ENCODE assay signal across 35 cellular contexts in the genomic region with DNA sequence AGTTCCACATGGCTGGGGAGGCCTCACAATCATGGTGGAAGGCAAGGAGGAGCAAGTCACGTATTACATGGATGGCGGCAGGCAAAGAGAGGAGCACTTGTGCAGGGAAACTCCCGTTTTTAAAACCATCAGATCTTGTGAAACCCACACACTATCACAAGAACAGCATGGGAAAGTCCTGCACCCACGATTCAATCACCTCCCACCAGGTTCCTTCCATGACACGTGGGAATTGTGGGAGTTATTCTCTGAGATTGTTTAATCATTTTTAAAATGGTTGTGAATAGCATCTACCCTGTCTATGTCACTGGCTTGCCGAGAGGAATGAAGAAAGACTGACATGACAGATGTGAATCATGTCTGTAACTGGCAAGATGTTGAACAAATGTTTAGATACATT.
"Had no signal": no experiment of that assay in that cellular context is flagged by ENCODE, and none has a peak within 500 bp of the region (broad histone marks: within the 10 kb centered on the region; RNA-seq: fewer than 3 reads in every experiment).

No MANE protein-coding gene starts in this region.

- H3K4me3 ChIP-seq: adrenal gland, body of pancreas, breast epithelium had no signal

- H3K4me3 Mint-ChIP-seq: activated B cell treated with CpG ODN at 0.5 μM for 24 hours; activated CD4-positive, alpha-beta memory T cell treated with anti-CD3 and anti-CD28 coated beads for 36 hours; activated CD4-positive, alpha-beta T cell treated with anti-CD3 and anti-CD28 coated beads, Interleukin-2, amount 10 ng/mL, durations not matched to agents 24 days and 14 days; activated CD8-positive, alpha-beta T cell treated with anti-CD3 and anti-CD28 coated beads for 36 hours; activated naive CD4-positive, alpha-beta T cell treated with anti-CD3 and anti-CD28 coated beads for 36 hours; activated naive CD8-positive, alpha-beta T cell treated with anti-CD3 and anti-CD28 coated beads for 36 hours; activated T-cell treated with anti-CD3 and anti-CD28 coated beads, Interleukin-2, amount 50 U/mL, for 4 hours; activated T-cell treated with anti-CD3 and anti-CD28 coated beads, Interleukin-2, amount 50 U/mL, for 72 hours; activated T-helper 1 cell treated with anti-CD3 and anti-CD28 coated beads, Interleukin-12 subunit alpha, Interleukin-12 subunit beta, Interleukin-2, Interleukin-4 antibody, amounts not matched to agents 30 ng/mL and 10 ng/mL and 1 ng/mL, durations not matched to agents 14 hours and 24 hours and 36 hours; activated T-helper 17 cell treated with anti-CD3 and anti-CD28 coated beads, Interleukin-2, amount 50 U/mL, for 72 hours; central memory CD8-positive, alpha-beta T cell; T-helper 1 cell treated with Interleukin-12 subunit alpha and Interleukin-12 subunit beta and Interleukin-4 antibody, amounts not matched to agents 30 μg/mL and 1 μg/mL, for 36 hours; T-helper 2 cell treated with Interferon-gamma antibody and Interleukin-4, amounts not matched to agents 5 μg/mL and 100 μg/mL, for 36 hours had no signal

- H3K27ac Mint-ChIP-seq: activated B cell treated with CpG ODN at 0.5 μM for 24 hours; activated CD4-positive, alpha-beta memory T cell treated with anti-CD3 and anti-CD28 coated beads for 36 hours; activated CD4-positive, alpha-beta T cell treated with anti-CD3 and anti-CD28 coated beads, Interleukin-2, amount 10 ng/mL, durations not matched to agents 24 days and 14 days; activated CD8-positive, alpha-beta T cell treated with anti-CD3 and anti-CD28 coated beads for 36 hours; activated naive CD4-positive, alpha-beta T cell treated with anti-CD3 and anti-CD28 coated beads for 36 hours; activated naive CD4-positive, alpha-beta T cell treated with anti-CD3 and anti-CD28 coated beads, Interleukin-2, amount 50 U/mL, for 72 hours; activated naive CD8-positive, alpha-beta T cell treated with anti-CD3 and anti-CD28 coated beads for 36 hours; activated T-cell treated with anti-CD3 and anti-CD28 coated beads, Interleukin-2, amount 50 U/mL, for 72 hours; activated T-helper 1 cell treated with anti-CD3 and anti-CD28 coated beads, Interleukin-12 subunit alpha, Interleukin-12 subunit beta, Interleukin-2, Interleukin-4 antibody, amounts not matched to agents 30 ng/mL and 10 ng/mL and 1 ng/mL, durations not matched to agents 14 hours and 24 hours and 36 hours; activated T-helper 17 cell treated with anti-CD3 and anti-CD28 coated beads, Interleukin-2, amount 50 U/mL, for 72 hours; T-helper 1 cell treated with Interleukin-12 subunit alpha and Interleukin-12 subunit beta and Interleukin-4 antibody, amounts not matched to agents 30 μg/mL and 1 μg/mL, for 36 hours; T-helper 2 cell treated with Interferon-gamma antibody and Interleukin-4, amounts not matched to agents 5 μg/mL and 100 μg/mL, for 36 hours had no signal

- H3K27ac ChIP-seq: adrenal gland, body of pancreas, brain microvascular endothelial cell, breast epithelium, VCaP had no signal

- H3K36me3 ChIP-seq: adrenal gland, brain microvascular endothelial cell, breast epithelium had no signal

- H3K4me1 Mint-ChIP-seq: activated B cell treated with CpG ODN at 0.5 μM for 24 hours; activated CD4-positive, alpha-beta T cell treated with anti-CD3 and anti-CD28 coated beads, Interleukin-2, amount 10 ng/mL, durations not matched to agents 24 days and 14 days; activated naive CD8-positive, alpha-beta T cell treated with anti-CD3 and anti-CD28 coated beads for 36 hours; activated T-helper 17 cell treated with anti-CD3 and anti-CD28 coated beads, Interleukin-2, amount 50 U/mL, for 72 hours; central memory CD8-positive, alpha-beta T cell had no signal

- H3K27me3 Mint-ChIP-seq: activated B cell treated with CpG ODN at 0.5 μM for 24 hours; activated CD4-positive, alpha-beta memory T cell treated with anti-CD3 and anti-CD28 coated beads for 36 hours; activated CD4-positive, alpha-beta T cell treated with anti-CD3 and anti-CD28 coated beads, Interleukin-2, amount 10 ng/mL, durations not matched to agents 24 days and 14 days; activated naive CD8-positive, alpha-beta T cell treated with anti-CD3 and anti-CD28 coated beads for 36 hours; activated T-helper 17 cell treated with anti-CD3 and anti-CD28 coated beads, Interleukin-2, amount 50 U/mL, for 72 hours; central memory CD8-positive, alpha-beta T cell had no signal

- H3K9me3 Mint-ChIP-seq: activated CD4-positive, alpha-beta T cell treated with anti-CD3 and anti-CD28 coated beads, Interleukin-2, amount 10 ng/mL, durations not matched to agents 24 days and 14 days had no signal

- H3K36me3 Mint-ChIP-seq: activated CD4-positive, alpha-beta memory T cell treated with anti-CD3 and anti-CD28 coated beads for 36 hours; activated naive CD4-positive, alpha-beta T cell treated with anti-CD3 and anti-CD28 coated beads, Interleukin-2, amount 50 U/mL, for 72 hours; activated naive CD8-positive, alpha-beta T cell treated with anti-CD3 and anti-CD28 coated beads for 36 hours had no signal

- H3K27me3 ChIP-seq: adrenal gland, body of pancreas, brain microvascular endothelial cell, breast epithelium had no signal

- ATAC-seq: activated CD8-positive, alpha-beta T cell treated with anti-CD3 and anti-CD28 coated beads for 36 hours; activated naive CD4-positive, alpha-beta T cell treated with anti-CD3 and anti-CD28 coated beads, Interleukin-2, amount 50 U/mL, for 72 hours; activated T-cell treated with anti-CD3 and anti-CD28 coated beads, Interleukin-2, amount 50 U/mL, for 4 hours; activated T-cell treated with anti-CD3 and anti-CD28 coated beads, Interleukin-2, amount 50 U/mL, for 72 hours; activated T-helper 17 cell treated with anti-CD3 and anti-CD28 coated beads, Interleukin-2, amount 50 U/mL, for 72 hours; body of pancreas had no signal

- H3K9me3 ChIP-seq: adrenal gland, body of pancreas, breast epithelium had no signal

- DNase-seq: activated B cell treated with CpG ODN at 0.5 μM for 24 hours; activated CD4-positive, alpha-beta memory T cell treated with anti-CD3 and anti-CD28 coated beads for 36 hours; activated CD4-positive, alpha-beta T cell treated with anti-CD3 and anti-CD28 coated beads for 4 hours; activated CD4-positive, alpha-beta T cell treated with anti-CD3 and anti-CD28 coated beads, Interleukin-2, amount 10 ng/mL, durations not matched to agents 24 days and 14 days; activated CD4-positive, alpha-beta T cell treated with anti-CD3 and anti-CD28 coated beads, Interleukin-2, amount 50 U/mL, for 4 hours; activated CD4-positive, CD25-positive, alpha-beta regulatory T cell treated with anti-CD3 and anti-CD28 coated beads, Interleukin-2, amount 50 U/mL, for 72 hours; activated CD8-positive, alpha-beta memory T cell treated with anti-CD3 and anti-CD28 coated beads, Interleukin-2, amount 50 U/mL, for 4 hours; activated CD8-positive, alpha-beta T cell treated with anti-CD3 and anti-CD28 coated beads for 36 hours; activated effector memory CD4-positive, alpha-beta T cell treated with anti-CD3 and anti-CD28 coated beads, Interleukin-2, amount 50 U/mL, for 16 hours; activated gamma-delta T cell treated with Interleukin-2 at 50 U/mL for 16 hours; activated naive CD4-positive, alpha-beta T cell; activated naive CD4-positive, alpha-beta T cell treated with anti-CD3 and anti-CD28 coated beads for 36 hours; activated naive CD4-positive, alpha-beta T cell treated with anti-CD3 and anti-CD28 coated beads, Interleukin-2, amount 50 U/mL, for 16 hours; activated naive CD8-positive, alpha-beta T cell treated with anti-CD3 and anti-CD28 coated beads for 36 hours; activated T-cell treated with anti-CD3 and anti-CD28 coated beads for 4 hours; activated T-cell treated with anti-CD3 and anti-CD28 coated beads, Interleukin-2, amount 50 U/mL, for 1 hour; activated T-cell treated with anti-CD3 and anti-CD28 coated beads, Interleukin-2, amount 50 U/mL, for 4 hours; activated T-cell treated with anti-CD3 and anti-CD28 coated beads, Interleukin-2, amount 50 U/mL, for 72 hours; adrenal gland; amniotic stem cell; aorta; body of pancreas; brain microvascular endothelial cell; cerebellar nuclear complex; T-helper 1 cell; T-helper 2 cell; T-helper 9 cell had no signal
